ENCODE assay signal across 9 cellular contexts in the genomic region with DNA sequence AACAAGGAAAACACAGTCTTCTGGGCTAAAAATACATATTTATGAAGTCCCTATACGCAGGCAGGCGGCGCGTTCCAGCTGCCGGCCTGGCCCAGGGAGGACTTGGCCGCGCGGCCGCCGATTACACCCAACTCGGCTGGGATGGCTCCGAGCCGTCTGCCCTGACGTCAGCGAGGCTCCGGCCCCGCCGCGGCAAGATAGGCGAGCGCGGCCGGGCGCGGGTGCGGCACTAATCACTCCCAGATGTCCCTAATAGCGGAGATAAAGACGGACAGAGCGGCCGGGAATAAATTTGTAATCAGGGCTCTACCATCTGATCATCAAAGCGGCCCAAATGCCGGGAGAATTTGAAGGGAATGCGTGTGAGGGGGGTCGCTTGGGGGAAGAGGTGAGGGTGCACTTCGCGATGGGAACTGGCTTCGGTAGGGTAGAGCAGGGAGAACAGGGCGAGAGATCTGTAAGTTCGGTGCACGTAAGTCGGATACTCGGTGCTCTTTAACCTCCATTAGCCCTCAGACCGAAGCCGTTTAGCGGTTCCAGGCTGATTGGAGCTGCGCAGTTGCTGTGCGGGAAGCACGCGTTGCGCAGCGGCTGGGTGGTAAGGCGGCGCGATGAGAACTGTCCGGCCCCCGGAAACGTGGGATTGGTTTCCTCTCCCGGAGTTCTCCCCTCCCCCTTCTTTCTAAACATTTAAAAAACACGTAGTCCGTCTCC. TPM values are rescaled to one million over a fixed set of nuclear protein-coding genes. Genes with fewer than 3 reads are reported as not detected.
A peak's percentile ranks its signal among the peaks of the same experiment; 100 is the strongest.
DNase-seq lines count a peak whose midpoint lies in the region; ATAC-seq, FAIRE-seq and TF ChIP-seq lines count a peak whose summit lies in the region.
"Had no signal": no experiment of that assay in that cellular context is flagged by ENCODE, and none has a peak within 500 bp of the region (broad histone marks: within the 10 kb centered on the region; RNA-seq: fewer than 3 reads in every experiment).

No MANE protein-coding gene starts in this region.

- WGBS in stomach, 5 donors = 3 to 6% (median 3%) methylated on average over 43 to 60 of the region's 60 CpGs

- no peak for ATAC-seq in activated CD4-positive, CD25-positive, alpha-beta regulatory T cell treated with anti-CD3 and anti-CD28 coated beads, Interleukin-2, amount 50 U/mL, for 24 hours

- TF ChIP-seq EP300 in stomach (IDR thresholded peaks at IDR 0.05) = peak; percentile 29

- no peak overlapping the region for H2AFZ ChIP-seq in keratinocyte (ENCODE audit: control insufficient read depth, low read length)

- no peak for TF ChIP-seq CTCF in BE2C (IDR thresholded peaks at IDR 0.05; ENCODE audit: low read depth, low read length)
- no peak for TF ChIP-seq CTCF in keratinocyte (optimal IDR thresholded peaks at IDR 0.05 in 1 of 3, IDR thresholded peaks at IDR 0.05 in 1 of 3, conservative IDR thresholded peaks at IDR 0.05 in 1 of 3; ENCODE audit: extremely low read depth in 1 of 3, insufficient read depth in 2 of 3, low read length in 3 of 3)
- TF ChIP-seq CTCF in stomach (IDR thresholded peaks at IDR 0.05) = no peak

- H3K9me3 ChIP-seq in BE2C (no peaks in the 10 kb centered on the region), keratinocyte (ENCODE audit: control insufficient read depth, low read depth, low read length) (peaks cover 10% of the 10 kb centered on the region), stomach (no peaks in the 10 kb centered on the region)

- peaks cover 0 to 2% of the 10 kb centered on the region in 2 donors for H3K4me1 Mint-ChIP-seq in immature natural killer cell

- H3K9ac ChIP-seq in keratinocyte (ENCODE audit: control insufficient read depth, extremely low read depth, insufficient read depth, low read length) = no peak overlapping the region

- H3K4me1 ChIP-seq in BE2C (peaks cover 19% of the 10 kb centered on the region), keratinocyte (ENCODE audit: control insufficient read depth, extremely low read depth, insufficient read depth, low read length) (peaks cover 3% of the 10 kb centered on the region), stomach (peaks cover 16 to 60% (median 32%) of the 10 kb centered on the region in 4 donors)

- dilution Hi-C loops in keratinocyte (cut with MboI; ENCODE audit: extremely low pct_ligation_motif_present, low sequenced_read_pairs) = no loop called here

- no peak overlapping the region for H3K27ac Mint-ChIP-seq in immature natural killer cell

- H3K4me3 ChIP-seq in BE2C (ENCODE audit: low read depth, low read length) (peak overlapping the region; percentile 99), keratinocyte (ENCODE audit: control insufficient read depth in 2 of 3, extremely low read depth in 1 of 3, insufficient read depth in 2 of 3, low read depth in 1 of 3, low read length in 3 of 3) (peak overlapping the region in 2 of 3 experiments; percentile 32 to 49), stomach (peak overlapping the region; percentile 37 to 64 (median 60))

- H3K79me2 ChIP-seq in keratinocyte (ENCODE audit: control insufficient read depth, insufficient read depth, low read length) = no peaks in the 10 kb centered on the region

- H3K27me3 Mint-ChIP-seq in immature natural killer cell (ENCODE audit: low read depth in 3 of 3) = peaks cover 40 to 61% (median 55%) of the 10 kb centered on the region in 3 donors

- no peaks in the 10 kb centered on the region for H3K9me1 ChIP-seq in keratinocyte (ENCODE audit: control insufficient read depth, extremely low read depth, insufficient read depth, low read length)

- DNase-seq in BE2C = peak; percentile 95
- DNase-seq in HuH-7.5 (ENCODE audit: low spot score) = peak; percentile 72
- DNase-seq in brain pericyte (ENCODE audit: low read depth, low spot score) = peak; percentile 18
- no peak for DNase-seq in keratinocyte (ENCODE audit: low read depth, low spot score)
- DNase-seq in stomach = peak; percentile 55
- no peak for DNase-seq in hippocampal formation (lab: John Stamatoyannopoulos, UW)
- DNase-seq in immature natural killer cell = no peak

- H4K20me1 ChIP-seq in keratinocyte (ENCODE audit: control insufficient read depth, extremely low read depth, insufficient read depth, low read length) = no peaks in the 10 kb centered on the region

- peaks cover 0 to 12% (median 10%) of the 10 kb centered on the region in 3 donors for H3K36me3 Mint-ChIP-seq in immature natural killer cell

- no peak overlapping the region for H3K27ac ChIP-seq in keratinocyte (ENCODE audit: control insufficient read depth, insufficient read depth, low read length)
- H3K27ac ChIP-seq in stomach = peak overlapping the region in 4 of 5 donors; percentile 75 to 92 (median 85)

- H3K36me3 ChIP-seq in BE2C = peaks cover 49% of the 10 kb centered on the region
- no peaks in the 10 kb centered on the region for H3K36me3 ChIP-seq in keratinocyte (ENCODE audit: control insufficient read depth in 2 of 2, extremely low read depth in 1 of 2, insufficient read depth in 2 of 2, low read length in 2 of 2)
- H3K36me3 ChIP-seq in stomach = peaks cover 0 to 31% (median 0%) of the 10 kb centered on the region in 4 donors

- peak overlapping the region; percentile 77 for H3K4me2 ChIP-seq in keratinocyte (ENCODE audit: control insufficient read depth, extremely low read depth, insufficient read depth, low read depth, low read length)

- H3K27me3 ChIP-seq in BE2C (no peaks in the 10 kb centered on the region), keratinocyte (ENCODE audit: control insufficient read depth, extremely low read depth, insufficient read depth, low read length) (peaks cover 99% of the 10 kb centered on the region), stomach (peaks cover 0 to 100% (median 97%) of the 10 kb centered on the region in 3 donors)

- H3K4me3 Mint-ChIP-seq in immature natural killer cell = peak overlapping the region in 2 of 5 donors; percentile 25 to 36

- FAIRE-seq in keratinocyte (lab: Jason Lieb, UNC) = no peak
- FAIRE-seq: endometrium had no signal

- intact Hi-C loops in stomach (cut with DNase I; ENCODE audit: low total_unique reads) = no loop called here

- H3K9me3 Mint-ChIP-seq in immature natural killer cell = peaks cover 0 to 26% (median 12%) of the 10 kb centered on the region in 6 donors

- no peak for TF ChIP-seq POLR2A in stomach (IDR thresholded peaks at IDR 0.05)

RNA-seq across cellular contexts. Expression of gene HAND2, which starts 7.7 kb away (rescaled TPM):
- 244 TPM for polyA plus RNA-seq in BE2C (2012; ENCODE audit: insufficient read depth, insufficient read length, low read depth)
- polyA plus RNA-seq in keratinocyte (not detected in 3 replicates), stomach (10 to 100 TPM in 1 of 3 donors, 1 to 10 TPM in 2; 1.9 to 11.6 (median 4.0) TPM), immature natural killer cell (not detected)
- not detected for polyA plus RNA-seq in keratinocyte (2011; ENCODE audit: low read depth)
- not detected in 2 replicates for polyA plus RNA-seq in keratinocyte (2011; cell fraction: cytosol; rRNA removed)
- polyA plus RNA-seq in keratinocyte (2011; cell fraction: nucleus; rRNA removed) = not detected in 2 replicates
- not detected in 2 replicates for polyA plus RNA-seq in keratinocyte (2012; ENCODE audit: low replicate concordance)
- polyA minus RNA-seq in keratinocyte = not detected in 3 replicates
- not detected for polyA minus RNA-seq in keratinocyte (2011; cell fraction: cytosol; rRNA and poly(A)+ RNA removed)
- polyA minus RNA-seq in keratinocyte (2011; cell fraction: nucleus; rRNA and poly(A)+ RNA removed) = not detected in 2 replicates
- total RNA-seq in stomach = 100 to 1,000 TPM in 1 of 5 donors, 10 to 100 TPM in 4; 16.3 to 234 (median 23.3) TPM

Comparison
In these comparisons a context has a peak if more than half of its experiments do, and no peak if none do; other contexts are left out.
1. DNase-seq: peak in BE2C (single experiment), HuH-7.5 (single experiment), brain pericyte (single experiment) and stomach (single experiment); none in keratinocyte (single experiment), hippocampal formation (0 of 2) and immature natural killer cell (0 of 3).
2. H3K4me3 ChIP-seq: peak in every context shown above with its lines; median percentile 99 in BE2C; 60 in stomach; 40 in keratinocyte.